ENCODE assay signal across 18 cellular contexts in genomic region chr19:22526661-22527272, GRCh38.
A peak's percentile ranks its signal among the peaks of the same experiment; 100 is the strongest.
DNase-seq lines count a peak whose midpoint lies in the region; ATAC-seq and TF ChIP-seq lines count a peak whose summit lies in the region.
"Had no signal": no experiment of that assay in that cellular context is flagged by ENCODE, and none has a peak within 500 bp of the region (broad histone marks: within the 10 kb centered on the region; RNA-seq: fewer than 3 reads in every experiment).

No MANE protein-coding gene starts in this region.

- H3K9me3 ChIP-seq in HUES48 (ENCODE audit: control insufficient read depth, insufficient read depth, low read length) (peaks cover 91% of the 10 kb centered on the region), transverse colon (no peaks in the 10 kb centered on the region)
- H3K9me3 ChIP-seq: SJCRH30 had no signal

- no peaks in the 10 kb centered on the region for H3K4me1 ChIP-seq in HUES48 (ENCODE audit: control insufficient read depth, insufficient read depth, low read length)
- no peaks in the 10 kb centered on the region for H3K4me1 ChIP-seq in transverse colon
- H3K4me1 ChIP-seq: SJCRH30 had no signal

- H3K4me3 ChIP-seq in HUES48 (ENCODE audit: low read depth, low read length) (peak overlapping the region; percentile 19; the same call in 1 of the 2 replicates), transverse colon (peak overlapping the region in 1 of 4 donors; percentile 1)
- H3K4me3 ChIP-seq: SJCRH30 had no signal

- ATAC-seq in omental fat pad (ENCODE audit: low FRiP score), result peak; percentile 95
- ATAC-seq in GM21529 (IDR thresholded peaks at IDR 0.05; ENCODE audit: unreplicated experiment), result no peak
- ATAC-seq: PC-3 had no signal

- TF ChIP-seq EP300 in transverse colon (IDR thresholded peaks at IDR 0.05; ENCODE audit: low read depth), result no peak

- TF ChIP-seq CTCF in omental fat pad (IDR thresholded peaks at IDR 0.05), result no peak
- no peak for TF ChIP-seq CTCF in transverse colon (IDR thresholded peaks at IDR 0.05)

- no peak overlapping the region for H3K27ac ChIP-seq in HUES48 (ENCODE audit: low read depth, low read length)
- H3K27ac ChIP-seq in transverse colon, result peak overlapping the region in 3 of 4 donors; percentile 40 to 60 (median 58)
- H3K27ac ChIP-seq: KMS-11, RWPE1, SJCRH30 had no signal

- in situ Hi-C loops in transverse colon (cut with MboI; ENCODE audit: low pct_ligation_motif_present in 1 of 4, low pct_unique_long_range_greater_than_20kb in 1 of 4, low sequenced_read_pairs in 3 of 4), result no loop called here

- intact Hi-C loops in transverse colon (cut with DNase I; ENCODE audit: low total_unique reads), result loop anchor here (10.0 kb wide), 1 partner anchor 1558 kb away; the partner anchor contains the start of gene ZNF254

- H3K9ac ChIP-seq in HUES48 (ENCODE audit: low read depth, low read length), result no peak overlapping the region
- H3K9ac ChIP-seq: KMS-11 had no signal

- no peak for TF ChIP-seq POLR2A in transverse colon (IDR thresholded peaks at IDR 0.05)

- peak; percentile 20 for DNase-seq in RPMI8226
- DNase-seq in omental fat pad (ENCODE audit: low spot score), result no peak
- DNase-seq in transverse colon, result no peak
- no peak for DNase-seq in pons (ENCODE audit: low spot score)
- DNase-seq in stimulated activated CD4-positive, alpha-beta T cell treated with anti-CD3 and anti-CD28 coated beads, Interleukin-4, amount 100 ng/mL, for 24 hours, result no peak
- DNase-seq: C1 segment of cervical spinal cord; CD8-positive, alpha-beta memory T cell; NCI-H1092; NCI-H1436 treated with DMSO at 0.1 percent for 48 hours; NCI-H2029; NCI-H345; NCI-H524 treated with DMSO at 0.1 percent for 48 hours; PC-3; SJCRH30 had no signal

- WGBS in transverse colon (ENCODE audit: low coverage in 1 of 2), 2 donors, result 46 to 59% methylated on average over 8 to 11 of the region's 11 CpGs

- H3K27me3 ChIP-seq in HUES48 (ENCODE audit: control insufficient read depth, insufficient read depth, low read length), result no peaks in the 10 kb centered on the region
- no peaks in the 10 kb centered on the region for H3K27me3 ChIP-seq in transverse colon
- H3K27me3 ChIP-seq: SJCRH30 had no signal

- no peaks in the 10 kb centered on the region for H3K36me3 ChIP-seq in HUES48 (ENCODE audit: control insufficient read depth, insufficient read depth, low read length)
- no peaks in the 10 kb centered on the region for H3K36me3 ChIP-seq in transverse colon
- H3K36me3 ChIP-seq: SJCRH30 had no signal
